8 cellular contexts compared by ENCODE assay signal in the genomic region with DNA sequence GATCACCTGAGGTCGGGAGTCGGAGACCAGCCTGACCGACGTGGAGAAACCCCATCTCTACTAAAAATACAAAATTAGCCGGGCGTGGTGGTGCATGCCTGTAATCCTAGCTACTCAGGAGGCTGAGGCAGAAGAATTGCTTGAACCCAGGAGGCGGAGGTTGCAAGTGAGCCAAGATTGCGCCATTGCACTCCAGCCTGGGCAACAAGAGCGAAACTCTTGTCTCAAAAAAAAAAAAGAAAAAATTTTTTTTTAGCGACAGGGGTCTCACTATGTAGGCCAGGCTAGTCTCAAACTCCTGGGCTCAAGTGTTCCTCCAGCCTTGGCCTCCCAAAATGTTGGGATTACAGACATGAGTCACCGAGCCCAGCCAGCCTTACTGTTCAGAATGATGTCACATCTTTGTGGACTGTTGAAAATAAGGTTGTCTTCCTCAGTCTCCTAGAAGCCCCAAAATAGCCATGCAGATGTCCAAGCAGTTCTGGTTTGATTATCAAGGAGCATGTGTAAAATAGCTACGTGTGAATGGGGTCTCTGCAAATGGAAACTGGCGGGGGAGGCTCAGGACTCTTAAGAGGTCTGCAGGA.
A peak's percentile ranks its signal among the peaks of the same experiment; 100 is the strongest.
DNase-seq lines count a peak whose midpoint lies in the region; TF ChIP-seq lines count a peak whose summit lies in the region.
"Not testable (repeated sequence)": the region's sequence is repeated elsewhere in the genome, so short reads cannot be mapped to it uniquely, and the experiment has no call there.

No MANE protein-coding gene starts in this region.

- not testable (repeated sequence) for H3K9me3 ChIP-seq in duodenal mucosa (ENCODE audit: control insufficient read depth in 1 of 2, low read length in 2 of 2)

- H3K9ac ChIP-seq in duodenal mucosa (ENCODE audit: low read depth in 1 of 2, low read length in 2 of 2), result not testable (repeated sequence)

- not testable (repeated sequence) for TF ChIP-seq CTCF in foreskin fibroblast (IDR thresholded peaks at IDR 0.05; ENCODE audit: low read depth, low read length); mesothelial cell of epicardium (IDR thresholded peaks at IDR 0.05; ENCODE audit: unreplicated experiment); progenitor cell of endocrine pancreas (IDR thresholded peaks at IDR 0.05; ENCODE audit: unreplicated experiment)

- not testable (repeated sequence) for H3K36me3 Mint-ChIP-seq in mesothelial cell of epicardium; progenitor cell of endocrine pancreas (ENCODE audit: insufficient read depth)

- not testable (repeated sequence) for H3K27ac ChIP-seq in duodenal mucosa (ENCODE audit: low read depth, low read length)

- H3K27me3 ChIP-seq in duodenal mucosa (ENCODE audit: control insufficient read depth in 1 of 2, insufficient read depth in 2 of 2, low read length in 2 of 2), result not testable (repeated sequence)

- peak overlapping the region; percentile 65 for H3K4me3 Mint-ChIP-seq in mesothelial cell of epicardium
- H3K4me3 Mint-ChIP-seq in progenitor cell of endocrine pancreas (ENCODE audit: low read depth), result peak overlapping the region; percentile 74

- H3K4me1 ChIP-seq in duodenal mucosa (ENCODE audit: control insufficient read depth in 1 of 2, insufficient read depth in 2 of 2, low read length in 2 of 2), result peaks cover 24 to 26% of the 10 kb centered on the region in 2 donors

- peak overlapping the region; percentile 8 to 68 for H3K4me3 ChIP-seq in duodenal mucosa (ENCODE audit: low read depth in 1 of 2, low read length in 2 of 2)
- H3K4me3 ChIP-seq in foreskin fibroblast (ENCODE audit: low read depth in 1 of 2, low read length in 2 of 2), result not testable (repeated sequence)

- peaks cover 12% of the 10 kb centered on the region for H3K4me1 Mint-ChIP-seq in mesothelial cell of epicardium
- H3K4me1 Mint-ChIP-seq in progenitor cell of endocrine pancreas (ENCODE audit: low read depth), result not testable (repeated sequence)

- not testable (repeated sequence) for H3K9me3 Mint-ChIP-seq in mesothelial cell of epicardium; progenitor cell of endocrine pancreas (ENCODE audit: low read depth)

- H3K36me3 ChIP-seq in duodenal mucosa (ENCODE audit: control insufficient read depth in 1 of 2, insufficient read depth in 2 of 2, low read length in 2 of 2), result not testable (repeated sequence)

- H3K27ac Mint-ChIP-seq in mesothelial cell of epicardium, progenitor cell of endocrine pancreas: not testable (repeated sequence)

- peak; percentile 51 for DNase-seq in A172 (ENCODE audit: low spot score)
- peak; percentile 57 for DNase-seq in ELR (ENCODE audit: low read depth)
- DNase-seq in M059J (ENCODE audit: low read depth), result peak; percentile 67
- peak; percentile 44 for DNase-seq in amniotic epithelial cell (ENCODE audit: low read depth)
- DNase-seq in foreskin fibroblast, result peak; percentile 41 to 58
- not testable (repeated sequence) for DNase-seq in mesothelial cell of epicardium (ENCODE audit: low spot score in 2 of 2, unreplicated experiment in 2 of 2); progenitor cell of endocrine pancreas (ENCODE audit: low spot score, unreplicated experiment)

- H3K27me3 Mint-ChIP-seq in mesothelial cell of epicardium (ENCODE audit: low read depth), result peaks cover 17% of the 10 kb centered on the region
- not testable (repeated sequence) for H3K27me3 Mint-ChIP-seq in progenitor cell of endocrine pancreas
